Comparison of ENCODE assay signal across 8 cellular contexts in the genomic region with DNA sequence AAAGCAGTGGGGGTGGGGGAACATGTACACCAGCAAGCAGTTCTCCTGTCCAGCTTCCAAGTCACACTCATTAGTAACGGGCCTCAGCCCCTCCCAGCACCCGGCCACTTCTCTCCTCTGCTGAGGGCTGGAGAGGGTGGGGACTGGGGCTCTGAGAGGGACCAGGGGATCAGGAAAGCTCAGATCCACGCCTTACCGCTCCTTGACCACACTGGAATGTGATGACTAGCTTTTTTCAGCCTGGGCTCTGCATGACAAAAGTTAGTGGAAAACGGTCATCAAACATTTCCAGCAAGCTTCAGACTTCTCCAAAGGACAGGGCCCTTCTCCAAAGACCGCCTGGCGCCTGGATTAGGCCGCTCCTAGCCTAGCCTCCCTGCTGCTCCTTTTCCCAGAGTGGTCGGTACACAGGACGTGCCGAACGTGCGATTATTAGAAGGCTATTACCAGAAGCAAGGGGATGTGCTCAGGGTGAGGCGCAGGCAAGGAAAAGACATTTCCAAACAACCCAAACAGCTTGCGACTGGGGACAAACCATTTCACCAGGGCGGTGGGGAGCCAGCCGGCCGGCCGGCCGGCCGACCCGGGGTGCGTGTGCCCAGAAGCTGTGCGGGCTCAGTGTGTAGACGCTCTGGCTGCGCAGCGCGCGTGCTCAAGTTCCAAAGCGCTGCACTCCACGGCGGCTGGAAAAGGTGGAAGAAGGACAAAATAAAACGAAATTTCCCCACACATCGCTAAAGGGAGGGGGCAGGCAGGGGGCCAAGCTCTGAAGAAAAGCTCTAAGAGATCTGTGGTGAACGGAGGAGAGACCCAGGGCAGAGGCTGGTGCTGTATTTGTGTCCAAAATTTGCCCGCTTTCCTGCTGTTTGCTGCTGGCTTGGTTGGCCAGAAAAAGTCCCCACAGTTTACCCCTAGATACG. TPM values are rescaled to one million over a fixed set of nuclear protein-coding genes. Genes with fewer than 3 reads are reported as not detected.
DNase-seq lines count a peak whose midpoint lies in the region; ATAC-seq and FAIRE-seq lines count a peak whose summit lies in the region.

No MANE protein-coding gene starts in this region.

- peak overlapping the region; percentile 50 to 70 for H3K9ac ChIP-seq in mucosa of rectum (ENCODE audit: low read depth in 1 of 2, low read length in 2 of 2)

- no peaks in the 10 kb centered on the region for H3K36me3 ChIP-seq in esophagus (ENCODE audit: control insufficient read depth in 2 of 2, insufficient read depth in 2 of 2, low read length in 1 of 2)
- H3K36me3 ChIP-seq in mucosa of rectum (ENCODE audit: control insufficient read depth in 2 of 2, insufficient read depth in 2 of 2, low read length in 2 of 2) = no peaks in the 10 kb centered on the region

- H3K27ac ChIP-seq in esophagus (ENCODE audit: low read depth in 2 of 2, low read length in 1 of 2) = peak overlapping the region; percentile 4 to 44
- peak overlapping the region; percentile 45 to 54 for H3K27ac ChIP-seq in mucosa of rectum (ENCODE audit: low read depth in 2 of 2, low read length in 2 of 2)

- ATAC-seq in HG02610 (IDR thresholded peaks at IDR 0.05; ENCODE audit: unreplicated experiment) (peak; percentile 24), GM19328 (IDR thresholded peaks at IDR 0.05; ENCODE audit: unreplicated experiment) (no peak)

- peak; percentile 3 for DNase-seq in DMS114 treated with DMSO at 0.1 percent for 48 hours (lab: John Stamatoyannopoulos, UW; ENCODE audit: unreplicated experiment)
- DNase-seq in SHP77 treated with DMSO at 0.1 percent for 48 hours (lab: John Stamatoyannopoulos, UW) = peak; percentile 59
- peak; percentile 77 for DNase-seq in urothelium cell line (ENCODE audit: low spot score)
- no peak for DNase-seq in NCI-H510A (lab: John Stamatoyannopoulos, UW)

- WGBS in esophagus, 2 donors = 10 to 14% methylated on average over 37 of the region's 37 CpGs

- H3K27me3 ChIP-seq in esophagus (ENCODE audit: control insufficient read depth in 1 of 2, insufficient read depth in 2 of 2, low read length in 2 of 2) (peaks cover 0 to 3% of the 10 kb centered on the region in 2 donors), mucosa of rectum (ENCODE audit: control insufficient read depth in 2 of 2, insufficient read depth in 2 of 2, low read length in 2 of 2) (no peaks in the 10 kb centered on the region)

- H3K4me3 ChIP-seq in esophagus (ENCODE audit: low read depth in 1 of 2, low read length in 2 of 2) (peak overlapping the region; percentile 20 to 30), mucosa of rectum (ENCODE audit: low read length in 2 of 2) (peak overlapping the region; percentile 58 to 71)

- H3K9me3 ChIP-seq in esophagus (ENCODE audit: control insufficient read depth in 2 of 2, insufficient read depth in 1 of 2, low read depth in 1 of 2, low read length in 1 of 2) = no peaks in the 10 kb centered on the region
- H3K9me3 ChIP-seq in mucosa of rectum (ENCODE audit: control insufficient read depth in 2 of 2, low read length in 2 of 2) = no peaks in the 10 kb centered on the region

- no peak for FAIRE-seq in urothelium cell line (lab: Jason Lieb, UNC)

- H3K4me1 ChIP-seq in esophagus (ENCODE audit: control insufficient read depth in 2 of 2, insufficient read depth in 2 of 2, low read length in 1 of 2) = no peaks in the 10 kb centered on the region
- H3K4me1 ChIP-seq in mucosa of rectum (ENCODE audit: control insufficient read depth in 2 of 2, insufficient read depth in 2 of 2, low read length in 2 of 2) = peaks cover 0 to 4% of the 10 kb centered on the region in 2 donors

RNA-seq across cellular contexts. Expression of gene SSR3, which starts 51.0 kb away (rescaled TPM):
- polyA plus RNA-seq in esophagus = 10 to 100 TPM; 53.7 to 73.2 TPM
